In the genomic region with DNA sequence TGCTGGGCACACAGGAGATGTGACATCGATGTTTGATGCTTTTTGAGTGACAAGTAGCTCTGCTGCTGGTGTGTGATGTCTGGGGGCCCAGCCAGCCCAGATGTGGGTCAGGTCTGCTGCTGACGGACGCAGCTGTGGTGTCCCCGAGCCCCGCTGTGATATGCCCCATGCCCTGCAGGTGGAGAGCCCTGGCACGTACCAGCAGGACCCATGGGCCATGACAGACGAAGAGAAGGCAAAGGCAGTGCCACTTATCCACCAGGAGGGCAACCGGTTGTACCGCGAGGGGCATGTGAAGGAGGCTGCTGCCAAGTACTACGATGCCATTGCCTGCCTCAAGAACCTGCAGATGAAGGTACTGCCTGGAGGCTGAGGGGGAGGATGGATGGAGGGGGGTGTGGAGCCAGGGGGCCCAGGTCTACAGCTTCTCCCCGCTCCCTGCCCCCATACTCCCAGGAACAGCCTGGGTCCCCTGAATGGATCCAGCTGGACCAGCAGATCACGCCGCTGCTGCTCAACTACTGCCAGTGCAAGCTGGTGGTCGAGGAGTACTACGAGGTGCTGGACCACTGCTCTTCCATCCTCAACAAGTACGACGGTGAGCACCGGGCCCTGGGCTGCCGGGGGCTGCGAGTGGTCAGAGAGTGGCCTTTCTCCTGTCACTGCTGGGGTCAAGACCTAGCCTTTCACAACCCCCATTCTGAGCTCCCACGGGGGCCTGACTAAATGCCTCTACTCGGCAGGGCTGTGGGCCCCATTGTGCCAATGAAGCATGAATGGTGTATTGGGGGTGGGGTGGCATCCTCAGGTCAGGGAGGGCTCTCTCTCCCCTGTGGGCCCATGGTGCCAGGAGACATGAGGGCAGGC, we compare ENCODE assay signal across 1 cellular context.
TF ChIP-seq lines count a peak whose summit lies in the region.

No MANE protein-coding gene starts in this region.

TF ChIP-seq in IMR-90, 13 proteins besides CTCF, POLR2A, EP300 and RAD21:
- TF ChIP-seq CEBPB (IDR thresholded peaks at IDR 0.05; ENCODE audit: low read depth, low read length) (no peak), RFX5 (IDR thresholded peaks at IDR 0.05; ENCODE audit: low read depth, low read length) (no peak), FOS (IDR thresholded peaks at IDR 0.05; ENCODE audit: low read depth, low read length) (no peak), MAFK (IDR thresholded peaks at IDR 0.05; ENCODE audit: low read depth, low read length) (no peak), SMC3 (IDR thresholded peaks at IDR 0.05; ENCODE audit: low read depth, low read length) (no peak), MXI1 (IDR thresholded peaks at IDR 0.05; ENCODE audit: borderline replicate concordance, low read depth, low read length) (no peak), NFE2L2 (IDR thresholded peaks at IDR 0.05; ENCODE audit: low read depth, low read length) (no peak), CHD1 (IDR thresholded peaks at IDR 0.05; ENCODE audit: low read depth, low read length) (no peak), MAZ (IDR thresholded peaks at IDR 0.05; ENCODE audit: borderline replicate concordance, low read depth, low read length) (no peak), BHLHE40 (IDR thresholded peaks at IDR 0.05; ENCODE audit: low read depth, low read length) (no peak), RCOR1 (IDR thresholded peaks at IDR 0.05; ENCODE audit: insufficient replicate concordance, low read length) (no peak)
- TF ChIP-seq, protein P1, sequence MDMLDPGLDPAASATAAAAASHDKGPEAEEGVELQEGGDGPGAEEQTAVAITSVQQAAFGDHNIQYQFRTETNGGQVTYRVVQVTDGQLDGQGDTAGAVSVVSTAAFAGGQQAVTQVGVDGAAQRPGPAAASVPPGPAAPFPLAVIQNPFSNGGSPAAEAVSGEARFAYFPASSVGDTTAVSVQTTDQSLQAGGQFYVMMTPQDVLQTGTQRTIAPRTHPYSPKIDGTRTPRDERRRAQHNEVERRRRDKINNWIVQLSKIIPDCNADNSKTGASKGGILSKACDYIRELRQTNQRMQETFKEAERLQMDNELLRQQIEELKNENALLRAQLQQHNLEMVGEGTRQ (IDR thresholded peaks at IDR 0.05; ENCODE audit: low read depth, low read length) = no peak
- TF ChIP-seq, protein P2, sequence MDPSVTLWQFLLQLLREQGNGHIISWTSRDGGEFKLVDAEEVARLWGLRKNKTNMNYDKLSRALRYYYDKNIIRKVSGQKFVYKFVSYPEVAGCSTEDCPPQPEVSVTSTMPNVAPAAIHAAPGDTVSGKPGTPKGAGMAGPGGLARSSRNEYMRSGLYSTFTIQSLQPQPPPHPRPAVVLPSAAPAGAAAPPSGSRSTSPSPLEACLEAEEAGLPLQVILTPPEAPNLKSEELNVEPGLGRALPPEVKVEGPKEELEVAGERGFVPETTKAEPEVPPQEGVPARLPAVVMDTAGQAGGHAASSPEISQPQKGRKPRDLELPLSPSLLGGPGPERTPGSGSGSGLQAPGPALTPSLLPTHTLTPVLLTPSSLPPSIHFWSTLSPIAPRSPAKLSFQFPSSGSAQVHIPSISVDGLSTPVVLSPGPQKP (IDR thresholded peaks at IDR 0.05; ENCODE audit: borderline replicate concordance, low read depth, low read length) = no peak
